8 cellular contexts compared by ENCODE assay signal in genomic region chr18:63025251-63025710, GRCh38.
DNase-seq lines count a peak whose midpoint lies in the region; ATAC-seq and TF ChIP-seq lines count a peak whose summit lies in the region.

No MANE protein-coding gene starts in this region.

- H3K27me3 Mint-ChIP-seq in T-helper 17 cell (peaks cover 10% of the 10 kb centered on the region), immature natural killer cell (ENCODE audit: low read depth in 3 of 3) (no peaks in the 10 kb centered on the region)

- no peak for ATAC-seq in T-helper 17 cell
- no peak for ATAC-seq in omental fat pad (ENCODE audit: low FRiP score)

- no peaks in the 10 kb centered on the region for H3K9me3 ChIP-seq in T-helper 17 cell (ENCODE audit: control insufficient read depth, low read length, poor library complexity, severe bottlenecking)

- TF ChIP-seq CTCF in omental fat pad (IDR thresholded peaks at IDR 0.05) = no peak

- H3K36me3 Mint-ChIP-seq in T-helper 17 cell (ENCODE audit: low read depth) (peaks cover 4% of the 10 kb centered on the region), immature natural killer cell (peaks cover 0 to 3% (median 0%) of the 10 kb centered on the region in 3 donors)

- H3K27ac Mint-ChIP-seq in T-helper 17 cell (peak overlapping the region; percentile 4), immature natural killer cell (no peak overlapping the region)

- H3K4me3 Mint-ChIP-seq in T-helper 17 cell (no peak overlapping the region), immature natural killer cell (no peak overlapping the region)

- DNase-seq in Ammon's horn (ENCODE audit: low spot score) (peak; percentile 16), HPDE6-E6E7 (ENCODE audit: extremely low spot score) (peak; percentile 12), T-helper 17 cell (no peak), inferior parietal cortex (ENCODE audit: extremely low spot score) (peak; percentile 6), omental fat pad (ENCODE audit: low spot score) (no peak), immature natural killer cell (no peak), mesenteric fat pad (ENCODE audit: low spot score) (no peak)
- no peak for DNase-seq in effector CD8-positive, alpha-beta T cell (lab: John Stamatoyannopoulos, UW)

- H3K9me3 Mint-ChIP-seq in immature natural killer cell = no peaks in the 10 kb centered on the region

- peaks cover 5% of the 10 kb centered on the region for H3K4me1 Mint-ChIP-seq in T-helper 17 cell
- H3K4me1 Mint-ChIP-seq in immature natural killer cell = peaks cover 0 to 2% of the 10 kb centered on the region in 2 donors

Comparison
In these comparisons a context has a peak if more than half of its experiments do, and no peak if none do; other contexts are left out.
1. DNase-seq: peak in Ammon's horn (single experiment), HPDE6-E6E7 (single experiment) and inferior parietal cortex (single experiment); none in T-helper 17 cell (0 of 3), omental fat pad (single experiment), effector CD8-positive, alpha-beta T cell (single experiment), immature natural killer cell (0 of 3) and mesenteric fat pad (single experiment).